In genomic region chr9:115211413-115212204, GRCh38 we compare ENCODE assay signal across 9 cellular contexts.
A peak's percentile ranks its signal among the peaks of the same experiment; 100 is the strongest.
DNase-seq lines count a peak whose midpoint lies in the region; ATAC-seq, FAIRE-seq and TF ChIP-seq lines count a peak whose summit lies in the region.
"Had no signal": no experiment of that assay in that cellular context is flagged by ENCODE, and none has a peak within 500 bp of the region (broad histone marks: within the 10 kb centered on the region; RNA-seq: fewer than 3 reads in every experiment).

No MANE protein-coding gene starts in this region.

- peak overlapping the region; percentile 39; the same call in 1 of the 2 replicates for H3K4me2 ChIP-seq in IMR-90 (ENCODE audit: low read depth, low read length)

- H2AFZ ChIP-seq in IMR-90 (replicated peaks; ENCODE audit: low read length, poor library complexity) = no peak overlapping the region

- H4K20me1 ChIP-seq in IMR-90 (ENCODE audit: insufficient read depth, low read length) = no peaks in the 10 kb centered on the region

- H4K91ac ChIP-seq in IMR-90 (ENCODE audit: insufficient read depth, low read depth, low read length) = peak overlapping the region; percentile 77

- peak overlapping the region; percentile 51; the same call in 1 of the 3 replicates for H2BK15ac ChIP-seq in IMR-90 (ENCODE audit: low read depth, low read length)

- peak; percentile 62 for FAIRE-seq in H54 (lab: Jason Lieb, UNC)

- peak overlapping the region; percentile 72 for H2AK5ac ChIP-seq in IMR-90 (ENCODE audit: low read depth, low read length)

- H3K4me3 ChIP-seq in IMR-90 (ENCODE audit: insufficient read depth, low read depth, low read length) (no peak overlapping the region), left lung (no peak overlapping the region), ovary (no peak overlapping the region)

- intact Hi-C loops in IMR-90 (cut with micrococcal nuclease) = loop anchor here (5.0 kb wide), 1 partner anchor 194 kb away; no protein-coding TSS in a partner anchor
- intact Hi-C loops in left lung (cut with DNase I) = no loop called here
- intact Hi-C loops in ovary (cut with DNase I) = no loop called here

- no peaks in the 10 kb centered on the region for H3K27me3 ChIP-seq in IMR-90 (ENCODE audit: control insufficient read depth, insufficient read depth, low read length)
- no peaks in the 10 kb centered on the region for H3K27me3 ChIP-seq in left lung
- no peaks in the 10 kb centered on the region for H3K27me3 ChIP-seq in ovary

- no peak for DNase-seq in H54 (ENCODE audit: insufficient read length, low spot score)
- DNase-seq in IMR-90 = peak; percentile 62
- DNase-seq in left lung = no peak
- DNase-seq in cortex of kidney (lab: John Stamatoyannopoulos, UW) = no peak
- DNase-seq in ovary = no peak
- DNase-seq in NCI-H146 (lab: John Stamatoyannopoulos, UW) = no peak
- DNase-seq in SW 1271 (lab: John Stamatoyannopoulos, UW) = no peak
- DNase-seq: NCI-H2227 treated with DMSO at 0.1 percent for 48 hours had no signal

- H3K4ac ChIP-seq in IMR-90 (ENCODE audit: low read depth, low read length) = peak overlapping the region; percentile 70

- H4K5ac ChIP-seq in IMR-90 (ENCODE audit: low read depth, low read length) = peak overlapping the region; percentile 87

- POLR2A ChIA-PET in IMR-90 (lab: Charles Lee; ENCODE audit: unreplicated experiment) = no interaction called here

- no peak overlapping the region for H2AK9ac ChIP-seq in IMR-90 (replicated peaks; ENCODE audit: low read depth, low read length, poor library complexity)

- dilution Hi-C loops in IMR-90 (cut with HindIII; ENCODE audit: low sequenced_read_pairs, unreplicated experiment) = no loop called here

- in situ Hi-C loops in IMR-90 (cut with MboI; ENCODE audit: low sequenced_read_pairs) = no loop called here

- H3K14ac ChIP-seq in IMR-90 (replicated peaks; ENCODE audit: low read depth, low read length) = peak overlapping the region; percentile 74

- no TSS peak for BruUV-seq in IMR-90 (replicated peaks; lab: Mats Ljungman, UMichigan)

- TF ChIP-seq POLR2A in GM18505 (IDR thresholded peaks at IDR 0.05; ENCODE audit: borderline replicate concordance, extremely low read depth, insufficient read depth, insufficient read length) = peak; percentile 46
- TF ChIP-seq POLR2A in H54 (IDR thresholded peaks at IDR 0.05; ENCODE audit: low read depth, low read length) = no peak
- no peak for TF ChIP-seq POLR2A in IMR-90 (IDR thresholded peaks at IDR 0.05; ENCODE audit: low read depth, low read length)
- no peak for TF ChIP-seq POLR2A in ovary (IDR thresholded peaks at IDR 0.05)

- H3K27ac ChIP-seq in IMR-90 (ENCODE audit: insufficient read depth, low read length) (0 out of 2 replicates have a peak overlapping the region, but pooled peaks have one; percentile 2), left lung (no peak overlapping the region), ovary (no peak overlapping the region)

- H3K9me3 ChIP-seq in IMR-90 (ENCODE audit: control insufficient read depth, insufficient read depth, low read length) (no peaks in the 10 kb centered on the region), left lung (no peaks in the 10 kb centered on the region), ovary (no peaks in the 10 kb centered on the region)

- H3K4me1 ChIP-seq in IMR-90 (ENCODE audit: control insufficient read depth, insufficient read depth, low read length) (peaks cover 22% of the 10 kb centered on the region), left lung (peaks cover 0 to 11% of the 10 kb centered on the region in 2 donors), ovary (ENCODE audit: insufficient read depth) (no peaks in the 10 kb centered on the region)

- no peak for TF ChIP-seq EP300 in ovary (IDR thresholded peaks at IDR 0.05)

- WGBS in IMR-90 (ENCODE audit: extremely low coverage in 2 of 2, insufficient read length in 1 of 2), 2 experiments = 20% methylated on average over 1 of the region's 3 CpGs; no CpG with 5 or more reads in 1 of the 2 experiments
- WGBS in ovary, 3 donors = 43 to 54% (median 51%) methylated on average over 3 of the region's 3 CpGs

- H3K79me1 ChIP-seq in IMR-90 (ENCODE audit: low read depth in 1 of 2, low read length in 2 of 2) = no peaks in the 10 kb centered on the region

- no peaks in the 10 kb centered on the region for H3K36me3 ChIP-seq in IMR-90 (ENCODE audit: control insufficient read depth, insufficient read depth, low read length)
- no peaks in the 10 kb centered on the region for H3K36me3 ChIP-seq in left lung
- no peaks in the 10 kb centered on the region for H3K36me3 ChIP-seq in ovary

- H3K56ac ChIP-seq in IMR-90 (ENCODE audit: extremely low read depth, insufficient read depth, low read length) = no peak overlapping the region

- H2BK120ac ChIP-seq in IMR-90 (ENCODE audit: low read depth, low read length) = peak overlapping the region; percentile 62

- H3K9me1 ChIP-seq in IMR-90 (ENCODE audit: insufficient read depth, low read length) = peaks cover 8% of the 10 kb centered on the region

- H3K9ac ChIP-seq in IMR-90 (ENCODE audit: low read depth, low read length) = no peak overlapping the region

- ATAC-seq in GM18505 (IDR thresholded peaks at IDR 0.05; ENCODE audit: unreplicated experiment) (peak; percentile 57), IMR-90 (ENCODE audit: low read depth) (peak; percentile 25), left lung (peak; percentile 39)

- peak overlapping the region; percentile 4 for H3K23ac ChIP-seq in IMR-90 (ENCODE audit: low read depth, low read length)

- no peak overlapping the region for H2BK5ac ChIP-seq in IMR-90 (ENCODE audit: low read depth, low read length, poor library complexity, severe bottlenecking)

- TF ChIP-seq CTCF in IMR-90 (conservative IDR thresholded peaks at IDR 0.05; ENCODE audit: low read depth, low read length) = no peak
- no peak for TF ChIP-seq CTCF in left lung (IDR thresholded peaks at IDR 0.05)
- TF ChIP-seq CTCF in ovary (IDR thresholded peaks at IDR 0.05) = no peak

- TF ChIP-seq RAD21 in IMR-90 (IDR thresholded peaks at IDR 0.05; ENCODE audit: low read length) = no peak

- peak overlapping the region; percentile 45 for H3K18ac ChIP-seq in IMR-90 (ENCODE audit: low read depth, low read length)

- CTCF ChIA-PET in IMR-90 (lab: Yijun Ruan, JAX) = interaction anchor here (1.4 kb wide), 1 partner anchor 9 kb away, joined by 4 read pairs; no protein-coding TSS in a partner anchor

- H2BK20ac ChIP-seq in IMR-90 (ENCODE audit: low read depth, low read length) = peak overlapping the region; percentile 27; the same call in 1 of the 2 replicates

- H4K8ac ChIP-seq in IMR-90 (ENCODE audit: low read depth in 2 of 2, low read length in 2 of 2) = 0 out of 4 replicates have a peak overlapping the region, but pooled peaks of 1 of the 2 experiments have one; percentile 1

TF ChIP-seq in IMR-90, 13 proteins besides CTCF, POLR2A, EP300 and RAD21:
- TF ChIP-seq MAZ (IDR thresholded peaks at IDR 0.05; ENCODE audit: borderline replicate concordance, low read depth, low read length) = no peak
TF ChIP-seq in IMR-90: peak in this region for 0.
